Comparison of ENCODE assay signal across 8 cellular contexts in genomic region chr6:14665827-14666724, GRCh38.
A peak's percentile ranks its signal among the peaks of the same experiment; 100 is the strongest.
DNase-seq lines count a peak whose midpoint lies in the region; ATAC-seq and TF ChIP-seq lines count a peak whose summit lies in the region.

No MANE protein-coding gene starts in this region.

- no peak overlapping the region for H3K4me3 Mint-ChIP-seq in nephron progenitor cell

- intact Hi-C loops in Right ventricle myocardium inferior (cut with DNase I) (no loop called here), left ventricle myocardium inferior (cut with micrococcal nuclease) (no loop called here), testis (cut with DNase I; ENCODE audit: low total_unique reads) (no loop called here)

- TF ChIP-seq CTCF in left ventricle myocardium inferior (IDR thresholded peaks at IDR 0.05; ENCODE audit: borderline replicate concordance) (no peak), fibroblast of pulmonary artery (IDR thresholded peaks at IDR 0.05; ENCODE audit: low read length, missing control alignments) (no peak), testis (IDR thresholded peaks at IDR 0.05) (no peak), nephron progenitor cell (IDR thresholded peaks at IDR 0.05) (no peak)

- H3K4me1 Mint-ChIP-seq in nephron progenitor cell: peaks cover 20% of the 10 kb centered on the region

- no peak for ATAC-seq in Right ventricle myocardium inferior

- H3K4me1 ChIP-seq in left ventricle myocardium inferior (peaks cover 5% of the 10 kb centered on the region), testis (peaks cover 4% of the 10 kb centered on the region)

- H3K27ac ChIP-seq in left ventricle myocardium inferior (replicated peaks) (no peak overlapping the region), testis (no peak overlapping the region)

- 87 to 90% methylated on average over 11 of the region's 11 CpGs for WGBS in testis, 2 donors

- H3K9me3 Mint-ChIP-seq in nephron progenitor cell: no peaks in the 10 kb centered on the region

- DNase-seq in Right ventricle myocardium inferior (ENCODE audit: missing footprints) (peak; percentile 77), left ventricle myocardium inferior (no peak), RPMI7951 (ENCODE audit: low read depth) (peak; percentile 96), fibroblast of pulmonary artery (ENCODE audit: low read depth) (peak; percentile 96), testis (peak; percentile 38), nephron progenitor cell (no peak), NCI-H1694 treated with DMSO at 0.1 percent for 48 hours (lab: John Stamatoyannopoulos, UW) (no peak), OCI-M1 (lab: John Stamatoyannopoulos, UW) (no peak)

- H3K27me3 ChIP-seq in left ventricle myocardium inferior (ENCODE audit: low read depth) (no peaks in the 10 kb centered on the region), testis (no peaks in the 10 kb centered on the region)

- no peak for TF ChIP-seq POLR2A in testis (IDR thresholded peaks at IDR 0.05)

- H3K9me3 ChIP-seq in left ventricle myocardium inferior (replicated peaks): no peaks in the 10 kb centered on the region
- H3K9me3 ChIP-seq in testis: no peaks in the 10 kb centered on the region

- no peaks in the 10 kb centered on the region for H3K36me3 Mint-ChIP-seq in nephron progenitor cell (ENCODE audit: low read depth)

- H3K27me3 Mint-ChIP-seq in nephron progenitor cell (ENCODE audit: low read depth, poor library complexity): peaks cover 3% of the 10 kb centered on the region

- H3K36me3 ChIP-seq in left ventricle myocardium inferior (no peaks in the 10 kb centered on the region), testis (ENCODE audit: low read depth, missing control alignments) (no peaks in the 10 kb centered on the region)

- H3K27ac Mint-ChIP-seq in nephron progenitor cell: no peak overlapping the region

- H3K4me3 ChIP-seq in left ventricle myocardium inferior: no peak overlapping the region
- H3K4me3 ChIP-seq in fibroblast of pulmonary artery (replicated peaks; ENCODE audit: low read depth, low read length): no peak overlapping the region
- H3K4me3 ChIP-seq in testis: no peak overlapping the region

Comparison
In these comparisons a context has a peak if more than half of its experiments do, and no peak if none do; other contexts are left out.
1. DNase-seq: peak in Right ventricle myocardium inferior (single experiment), RPMI7951 (single experiment), fibroblast of pulmonary artery (single experiment) and testis (single experiment); none in left ventricle myocardium inferior (single experiment), nephron progenitor cell (single experiment), NCI-H1694 treated with DMSO at 0.1 percent for 48 hours (single experiment) and OCI-M1 (single experiment).